9 cellular contexts compared by ENCODE assay signal in genomic region chr1:233790662-233791371, GRCh38.
A peak's percentile ranks its signal among the peaks of the same experiment; 100 is the strongest.
DNase-seq lines count a peak whose midpoint lies in the region; ATAC-seq, FAIRE-seq and TF ChIP-seq lines count a peak whose summit lies in the region.
"Had no signal": no experiment of that assay in that cellular context is flagged by ENCODE, and none has a peak within 500 bp of the region (broad histone marks: within the 10 kb centered on the region; RNA-seq: fewer than 3 reads in every experiment).

No MANE protein-coding gene starts in this region.

- H2AFZ ChIP-seq in SU-DHL-6 (ENCODE audit: low read depth, low read length, severe bottlenecking): no peak overlapping the region

- ATAC-seq in HG02798 (IDR thresholded peaks at IDR 0.05; ENCODE audit: poor library complexity, unreplicated experiment): peak; percentile 94

- CTCF ChIA-PET in AG04449 (lab: Yijun Ruan, JAX): interaction anchor here (1.0 to 3.6 kb wide), 3 partner anchors 350 to 486 kb away, joined by 3 to 17 read pairs (median 3); no protein-coding TSS in a partner anchor

- no peaks in the 10 kb centered on the region for H3K9me3 ChIP-seq in SU-DHL-6 (ENCODE audit: insufficient read depth, low read length)

- no peak overlapping the region for H3K4me3 ChIP-seq in AG04449 (ENCODE audit: low read depth, low read length)
- H3K4me3 ChIP-seq in SU-DHL-6 (ENCODE audit: insufficient read depth, low read length, poor library complexity, severe bottlenecking): no peak overlapping the region
- H3K4me3 ChIP-seq: skin epidermis had no signal

- H4K20me1 ChIP-seq in SU-DHL-6 (ENCODE audit: low read depth, low read length): no peaks in the 10 kb centered on the region

- no peaks in the 10 kb centered on the region for H3K36me3 ChIP-seq in SU-DHL-6 (ENCODE audit: low read length)

- POLR2A ChIA-PET in AG04449 (lab: Yijun Ruan, JAX): no interaction called here

- no peak overlapping the region for H3K9ac ChIP-seq in SU-DHL-6 (ENCODE audit: low read length)

- TF ChIP-seq POLR2A in GM12891 (IDR thresholded peaks at IDR 0.05; ENCODE audit: low read depth, low read length): no peak

- FAIRE-seq in GM12891 (lab: Jason Lieb, UNC): peak; percentile 94

- H3F3A ChIP-seq in SU-DHL-6 (ENCODE audit: insufficient read depth): no peaks in the 10 kb centered on the region

- H3K9me2 ChIP-seq in SU-DHL-6 (replicated peaks; ENCODE audit: insufficient read depth, low read length): no peaks in the 10 kb centered on the region

- H3K4me2 ChIP-seq in SU-DHL-6 (ENCODE audit: low read depth, low read length, poor library complexity, severe bottlenecking): no peak overlapping the region

- H3K27me3 ChIP-seq in SU-DHL-6 (ENCODE audit: low read length): no peaks in the 10 kb centered on the region

- H3K79me2 ChIP-seq in SU-DHL-6 (ENCODE audit: insufficient read depth, low read length): no peaks in the 10 kb centered on the region

- no peak overlapping the region for H3K27ac ChIP-seq in SU-DHL-6 (ENCODE audit: low read depth, low read length)
- H3K27ac ChIP-seq: skin epidermis had no signal

- DNase-seq in AG04449 (ENCODE audit: low read depth, low spot score) (peak; percentile 7), GM12891 (ENCODE audit: insufficient read length, low spot score) (peak; percentile 29), NCI-H1417 treated with DMSO at 0.1 percent for 48 hours (lab: John Stamatoyannopoulos, UW) (peak; percentile 61), cerebellum (ENCODE audit: low spot score) (peak; percentile 88), kidney glomerular epithelial cell (lab: John Stamatoyannopoulos, UW) (peak; percentile 68)
- DNase-seq in stimulated activated CD4-positive, alpha-beta T cell treated with anti-CD3 and anti-CD28 coated beads, Interleukin-4, amount 100 ng/mL, for 24 hours: peak; percentile 41

- TF ChIP-seq CTCF in AG04449 (IDR thresholded peaks at IDR 0.05; ENCODE audit: insufficient read depth, low read length, missing control alignments) (peak; percentile 85), SU-DHL-6 (IDR thresholded peaks at IDR 0.05; ENCODE audit: insufficient read depth, low read length, poor library complexity, severe bottlenecking) (peak; percentile 76)

TF ChIP-seq in GM12891, 5 proteins besides CTCF, POLR2A, EP300 and RAD21:
- TF ChIP-seq POLR2AphosphoS5 (IDR thresholded peaks at IDR 0.05; ENCODE audit: low read depth, low read length): no peak
- TF ChIP-seq SPI1 (IDR thresholded peaks at IDR 0.05; ENCODE audit: low read depth, low read length): no peak

Comparison
In these comparisons a context has a peak if more than half of its experiments do, and no peak if none do; other contexts are left out.
1. DNase-seq: peak in every context shown above with its lines; median percentile 88 in cerebellum; 68 in kidney glomerular epithelial cell; 61 in NCI-H1417 treated with DMSO at 0.1 percent for 48 hours; 41 in stimulated activated CD4-positive, alpha-beta T cell treated with anti-CD3 and anti-CD28 coated beads, Interleukin-4, amount 100 ng/mL, for 24 hours; 29 in GM12891; 7 in AG04449.